ENCODE assay signal across 22 cellular contexts in the genomic region with DNA sequence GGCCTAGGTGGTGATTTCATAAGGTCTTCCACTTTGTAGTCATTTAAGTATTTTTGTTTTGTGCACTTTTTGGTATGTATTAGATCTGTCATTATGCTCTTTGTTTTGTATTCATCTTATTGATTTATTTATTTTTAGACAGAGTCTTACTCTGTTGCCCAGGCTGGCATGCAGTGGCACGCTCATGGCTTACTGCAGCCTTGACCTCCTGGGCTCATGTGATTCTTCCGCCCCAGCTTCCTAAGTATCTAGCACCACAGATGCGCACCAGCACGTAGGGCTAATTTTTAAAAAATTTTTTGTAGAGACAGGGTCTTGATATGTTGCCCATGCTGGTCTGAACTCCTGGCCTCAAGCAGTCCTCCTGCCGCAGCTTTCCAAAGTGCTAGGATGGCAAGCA. TPM values are rescaled to one million over a fixed set of nuclear protein-coding genes. Genes with fewer than 3 reads are reported as not detected.
"Had no signal": no experiment of that assay in that cellular context is flagged by ENCODE, and none has a peak within 500 bp of the region (broad histone marks: within the 10 kb centered on the region; RNA-seq: fewer than 3 reads in every experiment).

No MANE protein-coding gene starts in this region.

- H3K27me3 ChIP-seq: esophagus squamous epithelium, suprapubic skin had no signal

- H3K27ac ChIP-seq: coronary artery, esophagus squamous epithelium, left ventricle myocardium inferior, prostate gland, suprapubic skin had no signal

- ATAC-seq: activated naive CD4-positive, alpha-beta T cell treated with anti-CD3 and anti-CD28 coated beads, Interleukin-2, amount 50 U/mL, for 72 hours; mucosa of descending colon; naive thymus-derived CD8-positive, alpha-beta T cell; right cardiac atrium had no signal

- DNase-seq: activated CD4-positive, alpha-beta T cell treated with anti-CD3 and anti-CD28 coated beads, Interleukin-2, amount 50 U/mL, for 4 hours; activated CD4-positive, CD25-positive, alpha-beta regulatory T cell treated with anti-CD3 and anti-CD28 coated beads, Interleukin-2, amount 50 U/mL, for 72 hours; activated effector memory CD4-positive, alpha-beta T cell treated with Interleukin-2 at 50 U/mL for 16 hours; activated T-cell treated with anti-CD3 and anti-CD28 coated beads, Interleukin-2, amount 50 U/mL, for 1 hour; amniotic stem cell; caudate nucleus; esophagus squamous epithelium; foreskin fibroblast; hippocampal formation; kidney; left ventricle myocardium inferior; mucosa of descending colon; naive thymus-derived CD8-positive, alpha-beta T cell; nucleus accumbens; right cardiac atrium; T-helper 9 cell had no signal

- H3K4me3 ChIP-seq: esophagus squamous epithelium, left ventricle myocardium inferior, mucosa of descending colon, prostate gland had no signal

- FAIRE-seq: endothelial cell of umbilical vein, kidney had no signal

- H3K36me3 ChIP-seq: left ventricle myocardium inferior, prostate gland, suprapubic skin had no signal

- H3K9me3 ChIP-seq: esophagus squamous epithelium, left ventricle myocardium inferior, mucosa of descending colon, prostate gland, suprapubic skin had no signal

- H3K4me1 ChIP-seq: left ventricle myocardium inferior, prostate gland, suprapubic skin had no signal

RNA-seq across cellular contexts. Expression of a gene that starts 49.5 kb away (rescaled TPM):
- total RNA-seq: kidney; naive thymus-derived CD8-positive, alpha-beta T cell; suprapubic skin; ureter had no signal
- polyA plus RNA-seq: naive thymus-derived CD8-positive, alpha-beta T cell had no signal
